Comparison of ENCODE assay signal across 22 cellular contexts in the genomic region with DNA sequence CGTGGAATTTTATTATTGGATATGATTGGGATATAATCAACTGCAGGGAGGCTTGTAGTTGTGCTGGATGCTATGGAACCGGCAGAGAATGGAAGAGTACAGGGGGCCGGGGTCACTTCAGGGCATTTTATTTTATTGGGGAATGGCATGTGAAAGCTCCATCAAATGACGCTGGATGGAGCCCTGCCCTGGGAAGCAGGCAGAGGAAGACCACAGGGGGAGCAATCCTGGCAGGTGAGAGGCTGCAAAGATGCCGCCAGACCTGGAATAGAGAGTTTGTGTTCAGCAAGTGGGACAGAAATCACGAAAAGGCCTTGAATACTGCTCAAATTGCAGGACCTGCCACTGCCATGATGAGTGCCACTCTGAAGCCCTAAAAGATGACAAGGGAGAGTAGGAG. TPM values are rescaled to one million over a fixed set of nuclear protein-coding genes. Genes with fewer than 3 reads are reported as not detected.
DNase-seq lines count a peak whose midpoint lies in the region; ATAC-seq, FAIRE-seq and TF ChIP-seq lines count a peak whose summit lies in the region.
"Had no signal": no experiment of that assay in that cellular context is flagged by ENCODE, and none has a peak within 500 bp of the region (broad histone marks: within the 10 kb centered on the region; RNA-seq: fewer than 3 reads in every experiment).

No MANE protein-coding gene starts in this region.

- H3K79me1 ChIP-seq in IMR-90 (ENCODE audit: low read depth in 1 of 2, low read length in 2 of 2): peaks cover 0 to 28% of the 10 kb centered on the region in 2 experiments; a peak in 2 of 4 replicates

- peak overlapping the region; percentile 90 for H2BK20ac ChIP-seq in IMR-90 (ENCODE audit: low read depth, low read length)

- H3F3A ChIP-seq in neural progenitor cell (ENCODE audit: low read depth): no peaks in the 10 kb centered on the region

- no peak overlapping the region for H2AFZ ChIP-seq in IMR-90 (replicated peaks; ENCODE audit: low read length, poor library complexity)
- no peak overlapping the region for H2AFZ ChIP-seq in neural progenitor cell (replicated peaks)

- H3K4me1 Mint-ChIP-seq in neural progenitor cell: peaks cover 25% of the 10 kb centered on the region
- no peaks in the 10 kb centered on the region for H3K4me1 Mint-ChIP-seq in activated T-helper 1 cell treated with anti-CD3 and anti-CD28 coated beads, Interleukin-12 subunit alpha, Interleukin-12 subunit beta, Interleukin-2, Interleukin-4 antibody, amounts not matched to agents 30 ng/mL and 10 ng/mL and 1 ng/mL, durations not matched to agents 14 hours and 24 hours and 36 hours (ENCODE audit: low read depth)

- H2BK120ac ChIP-seq in IMR-90 (ENCODE audit: low read depth, low read length): peak overlapping the region; percentile 95

- 0 out of 3 replicates have a peak overlapping the region, but pooled peaks have one; percentile 68 for H2BK15ac ChIP-seq in IMR-90 (ENCODE audit: low read depth, low read length)

- dilution Hi-C loops in IMR-90 (cut with HindIII; ENCODE audit: low sequenced_read_pairs, unreplicated experiment): no loop called here

- no peak overlapping the region for H2AK9ac ChIP-seq in IMR-90 (replicated peaks; ENCODE audit: low read depth, low read length, poor library complexity)

- H3K27ac ChIP-seq in A549 (peak overlapping the region; percentile 53 to 85; a peak in 4 of 6 replicates), IMR-90 (ENCODE audit: insufficient read depth, low read length) (no peak overlapping the region), esophagus muscularis mucosa (replicated peaks in 1 of 4) (no peak overlapping the region), neural progenitor cell (no peak overlapping the region)
- H3K27ac ChIP-seq: 22Rv1, Peyer's patch, SJCRH30 had no signal

- peak overlapping the region; percentile 86 for H3K4ac ChIP-seq in IMR-90 (ENCODE audit: low read depth, low read length)

- peak overlapping the region; percentile 90 for H4K91ac ChIP-seq in IMR-90 (ENCODE audit: insufficient read depth, low read depth, low read length)

- H3K9ac ChIP-seq in IMR-90 (ENCODE audit: low read depth, low read length) (no peak overlapping the region), neural progenitor cell (no peak overlapping the region)

- H2AK5ac ChIP-seq in IMR-90 (ENCODE audit: low read depth, low read length): peak overlapping the region; percentile 79

- TF ChIP-seq POLR2A in A549 (IDR thresholded peaks at IDR 0.05; ENCODE audit: low read length): no peak
- TF ChIP-seq POLR2A in IMR-90 (IDR thresholded peaks at IDR 0.05; ENCODE audit: low read depth, low read length): no peak
- no peak for TF ChIP-seq POLR2A in esophagus muscularis mucosa (IDR thresholded peaks at IDR 0.05; ENCODE audit: low read depth)

- no peak overlapping the region for H3K56ac ChIP-seq in IMR-90 (ENCODE audit: extremely low read depth, insufficient read depth, low read length)

- H3K4me3 ChIP-seq in A549 (no peak overlapping the region), IMR-90 (ENCODE audit: insufficient read depth, low read depth, low read length) (no peak overlapping the region), esophagus muscularis mucosa (no peak overlapping the region), neural progenitor cell (no peak overlapping the region)
- H3K4me3 ChIP-seq: BLaER1 treated with 17β-estradiol and CSF1 and Interleukin-3, amounts not matched to agents 10 nM and 100 nM; GM12878; Peyer's patch; SJCRH30 had no signal

- no peaks in the 10 kb centered on the region for H3K9me3 Mint-ChIP-seq in neural progenitor cell
- no peaks in the 10 kb centered on the region for H3K9me3 Mint-ChIP-seq in activated T-helper 1 cell treated with anti-CD3 and anti-CD28 coated beads, Interleukin-12 subunit alpha, Interleukin-12 subunit beta, Interleukin-2, Interleukin-4 antibody, amounts not matched to agents 30 ng/mL and 10 ng/mL and 1 ng/mL, durations not matched to agents 14 hours and 24 hours and 36 hours
- H3K9me3 Mint-ChIP-seq: CD8-positive, alpha-beta T cell had no signal

- H4K5ac ChIP-seq in IMR-90 (ENCODE audit: low read depth, low read length): no peak overlapping the region

- H3K4me1 ChIP-seq in A549 (peaks cover 49% of the 10 kb centered on the region), IMR-90 (ENCODE audit: control insufficient read depth, insufficient read depth, low read length) (peaks cover 42% of the 10 kb centered on the region), esophagus muscularis mucosa (peaks cover 4 to 40% (median 30%) of the 10 kb centered on the region in 4 donors), neural progenitor cell (no peaks in the 10 kb centered on the region)
- H3K4me1 ChIP-seq: Peyer's patch had no signal

- no peaks in the 10 kb centered on the region for H3K79me2 ChIP-seq in neural progenitor cell (ENCODE audit: low read depth)

- H3K27me3 Mint-ChIP-seq in neural progenitor cell (ENCODE audit: insufficient read depth, low read depth): no peaks in the 10 kb centered on the region
- H3K27me3 Mint-ChIP-seq in activated T-helper 1 cell treated with anti-CD3 and anti-CD28 coated beads, Interleukin-12 subunit alpha, Interleukin-12 subunit beta, Interleukin-2, Interleukin-4 antibody, amounts not matched to agents 30 ng/mL and 10 ng/mL and 1 ng/mL, durations not matched to agents 14 hours and 24 hours and 36 hours (ENCODE audit: insufficient read depth): peaks cover 9% of the 10 kb centered on the region

- H2BK5ac ChIP-seq in IMR-90 (ENCODE audit: low read depth, low read length, poor library complexity, severe bottlenecking): no peak overlapping the region

- DNase-seq in A549 (ENCODE audit: low read depth in 1 of 2, low spot score in 1 of 2): no peak
- no peak for DNase-seq in IMR-90
- peak; percentile 84 for DNase-seq in esophagus muscularis mucosa (ENCODE audit: extremely low spot score)
- peak; percentile 34 for DNase-seq in neural progenitor cell (ENCODE audit: low spot score)
- no peak for DNase-seq in activated effector memory CD4-positive, alpha-beta T cell treated with Interleukin-2 at 50 U/mL for 16 hours
- DNase-seq in GM19239 (ENCODE audit: insufficient read length, low spot score): no peak
- no peak for DNase-seq in activated T-helper 1 cell treated with anti-CD3 and anti-CD28 coated beads, Interleukin-12 subunit alpha, Interleukin-12 subunit beta, Interleukin-2, Interleukin-4 antibody, amounts not matched to agents 30 ng/mL and 10 ng/mL and 1 ng/mL, durations not matched to agents 14 hours and 24 hours and 36 hours (ENCODE audit: low spot score)
- DNase-seq: CD8-positive, alpha-beta T cell; DND-41; NCI-H1694; NCI-H2081 treated with DMSO at 0.1 percent for 48 hours; NCI-H446; NCI-H526; Peyer's patch; SJCRH30 had no signal

- CTCF ChIA-PET in A549 (lab: Yijun Ruan, JAX): interaction anchor here (1.0 to 2.8 kb wide), 5 partner anchors 8 to 60 kb away, joined by 4 to 14 read pairs (median 5); no protein-coding TSS in a partner anchor
- CTCF ChIA-PET in IMR-90 (lab: Yijun Ruan, JAX): interaction anchor here (1.6 to 2.2 kb wide), 2 partner anchors 21 to 60 kb away, joined by 4 to 6 read pairs; no protein-coding TSS in a partner anchor

- H3K14ac ChIP-seq in IMR-90 (replicated peaks; ENCODE audit: low read depth, low read length): no peak overlapping the region

- H3K36me3 ChIP-seq in IMR-90 (ENCODE audit: control insufficient read depth, insufficient read depth, low read length) (no peaks in the 10 kb centered on the region), esophagus muscularis mucosa (no peaks in the 10 kb centered on the region), neural progenitor cell (no peaks in the 10 kb centered on the region)
- H3K36me3 ChIP-seq: BLaER1 treated with 17β-estradiol and CSF1 and Interleukin-3, amounts not matched to agents 10 nM and 100 nM; Peyer's patch; SJCRH30 had no signal

- TF ChIP-seq EP300 in A549 (IDR thresholded peaks at IDR 0.05) (no peak), esophagus muscularis mucosa (IDR thresholded peaks at IDR 0.05) (no peak)

- H3K4me2 ChIP-seq in A549 (no peak overlapping the region), IMR-90 (ENCODE audit: low read depth, low read length) (no peak overlapping the region), neural progenitor cell (no peak overlapping the region)

- no peak for ATAC-seq in A549
- no peak for ATAC-seq in IMR-90 (ENCODE audit: low read depth)
- no peak for ATAC-seq in GM18519 (IDR thresholded peaks at IDR 0.05; ENCODE audit: low FRiP score, unreplicated experiment)
- ATAC-seq: CD8-positive, alpha-beta T cell; GM12878 had no signal

- H4K20me1 ChIP-seq in IMR-90 (ENCODE audit: insufficient read depth, low read length) (no peaks in the 10 kb centered on the region), neural progenitor cell (ENCODE audit: low read depth) (no peaks in the 10 kb centered on the region)
- H4K20me1 ChIP-seq: BLaER1 treated with 17β-estradiol and CSF1 and Interleukin-3, amounts not matched to agents 10 nM and 100 nM had no signal

- H4K8ac ChIP-seq in IMR-90 (ENCODE audit: low read depth in 2 of 2, low read length in 2 of 2): peak overlapping the region; percentile 17 to 21; a peak in 1 of 4 replicates

- H3K36me3 Mint-ChIP-seq in neural progenitor cell: no peaks in the 10 kb centered on the region
- no peaks in the 10 kb centered on the region for H3K36me3 Mint-ChIP-seq in activated T-helper 1 cell treated with anti-CD3 and anti-CD28 coated beads, Interleukin-12 subunit alpha, Interleukin-12 subunit beta, Interleukin-2, Interleukin-4 antibody, amounts not matched to agents 30 ng/mL and 10 ng/mL and 1 ng/mL, durations not matched to agents 14 hours and 24 hours and 36 hours (ENCODE audit: low read depth)
- H3K36me3 Mint-ChIP-seq: CD8-positive, alpha-beta T cell; IgD-negative memory B cell had no signal

- no peak for FAIRE-seq in A549 (lab: Jason Lieb, UNC)
- FAIRE-seq in GM19239 (lab: Jason Lieb, UNC): no peak
- FAIRE-seq: GM12878 had no signal

- no peak overlapping the region for H3K27ac Mint-ChIP-seq in neural progenitor cell
- no peak overlapping the region for H3K27ac Mint-ChIP-seq in activated T-helper 1 cell treated with anti-CD3 and anti-CD28 coated beads, Interleukin-12 subunit alpha, Interleukin-12 subunit beta, Interleukin-2, Interleukin-4 antibody, amounts not matched to agents 30 ng/mL and 10 ng/mL and 1 ng/mL, durations not matched to agents 14 hours and 24 hours and 36 hours
- H3K27ac Mint-ChIP-seq: CD8-positive, alpha-beta T cell; IgD-negative memory B cell had no signal

- H3K27me3 ChIP-seq in IMR-90 (ENCODE audit: control insufficient read depth, insufficient read depth, low read length) (no peaks in the 10 kb centered on the region), esophagus muscularis mucosa (no peaks in the 10 kb centered on the region), neural progenitor cell (no peaks in the 10 kb centered on the region)
- H3K27me3 ChIP-seq: BLaER1 treated with 17β-estradiol and CSF1 and Interleukin-3, amounts not matched to agents 10 nM and 100 nM; Peyer's patch; SJCRH30 had no signal

- H3K18ac ChIP-seq in IMR-90 (ENCODE audit: low read depth, low read length): 0 out of 2 replicates have a peak overlapping the region, but pooled peaks have one; percentile 25

- TF ChIP-seq CTCF in A549 (IDR thresholded peaks at IDR 0.05) (no peak), IMR-90 (conservative IDR thresholded peaks at IDR 0.05; ENCODE audit: low read depth, low read length) (no peak), esophagus muscularis mucosa (IDR thresholded peaks at IDR 0.05) (no peak), neural progenitor cell (IDR thresholded peaks at IDR 0.05) (peak; percentile 26)

- WGBS in A549 (ENCODE audit: missing lambda C conversion rate): 86% methylated on average over 6 of the region's 6 CpGs
- 84% methylated on average over 5 of the region's 6 CpGs; no CpG with 5 or more reads in 1 of the 2 experiments for WGBS in IMR-90 (ENCODE audit: extremely low coverage in 2 of 2, insufficient read length in 1 of 2), 2 experiments
- 91% methylated on average over 6 of the region's 6 CpGs for WGBS in esophagus muscularis mucosa

- intact Hi-C loops in IMR-90 (cut with micrococcal nuclease): no loop called here
- intact Hi-C loops in esophagus muscularis mucosa (cut with DNase I): no loop called here
- intact Hi-C loops in activated T-helper 1 cell treated with anti-CD3 and anti-CD28 coated beads, Interleukin-12 subunit alpha, Interleukin-12 subunit beta, Interleukin-2, Interleukin-4 antibody, amounts not matched to agents 30 ng/mL and 10 ng/mL and 1 ng/mL, durations not matched to agents 14 hours and 24 hours and 36 hours (cut with micrococcal nuclease): no loop called here

- POLR2A ChIA-PET in A549 (lab: Yijun Ruan, JAX) (interaction anchor here (1.6 to 1.9 kb wide), 2 partner anchors 8 to 31 kb away, joined by 3 to 5 read pairs; partner anchors contain the start of gene TGFBI), IMR-90 (lab: Charles Lee; ENCODE audit: unreplicated experiment) (no interaction called here)

- in situ Hi-C loops in IMR-90 (cut with MboI; ENCODE audit: low sequenced_read_pairs): no loop called here

- no peak overlapping the region for H3K4me3 Mint-ChIP-seq in neural progenitor cell
- H3K4me3 Mint-ChIP-seq in activated T-helper 1 cell treated with anti-CD3 and anti-CD28 coated beads, Interleukin-12 subunit alpha, Interleukin-12 subunit beta, Interleukin-2, Interleukin-4 antibody, amounts not matched to agents 30 ng/mL and 10 ng/mL and 1 ng/mL, durations not matched to agents 14 hours and 24 hours and 36 hours: no peak overlapping the region
- H3K4me3 Mint-ChIP-seq: CD8-positive, alpha-beta T cell; IgD-negative memory B cell had no signal

- TF ChIP-seq RAD21 in A549 (conservative IDR thresholded peaks at IDR 0.05 in 1 of 2, IDR thresholded peaks at IDR 0.05 in 1 of 2) (no peak), IMR-90 (IDR thresholded peaks at IDR 0.05; ENCODE audit: low read length) (no peak)

- H3K9me1 ChIP-seq in IMR-90 (ENCODE audit: insufficient read depth, low read length): peaks cover 39% of the 10 kb centered on the region

- no peaks in the 10 kb centered on the region for H3K9me3 ChIP-seq in A549
- H3K9me3 ChIP-seq in IMR-90 (ENCODE audit: control insufficient read depth, insufficient read depth, low read length): no peaks in the 10 kb centered on the region
- H3K9me3 ChIP-seq in esophagus muscularis mucosa: no peaks in the 10 kb centered on the region
- H3K9me3 ChIP-seq in neural progenitor cell (ENCODE audit: low read depth): no peaks in the 10 kb centered on the region
- H3K9me3 ChIP-seq: BLaER1 treated with 17β-estradiol and CSF1 and Interleukin-3, amounts not matched to agents 10 nM and 100 nM; Peyer's patch had no signal

- H3K23ac ChIP-seq in IMR-90 (ENCODE audit: low read depth, low read length): 0 out of 2 replicates have a peak overlapping the region, but pooled peaks have one; percentile 20

- no TSS peak for BruUV-seq in IMR-90 (replicated peaks; lab: Mats Ljungman, UMichigan)

RNA-seq across cellular contexts. Expression of gene TGFBI, which starts 30.9 kb away (rescaled TPM):
- polyA plus RNA-seq in A549 (2011; rRNA removed) (1,135 and 1,466 TPM in 2 replicates), A549 (2017; fragmentation: RNase III; extraction: RNeasy Plus Mini Kit Qiagen cat#74134 plus additional on column Dnase treatment) (1,411 to 1,859 TPM (median 1,765 TPM) in 3 replicates), IMR-90 (2012; rRNA removed) (1,362 and 1,551 TPM in 2 replicates)
- polyA plus RNA-seq in A549 (2012; cell fraction: cytosol; rRNA removed): 661 and 843 TPM in 2 replicates
- polyA plus RNA-seq in A549 (2012; cell fraction: nucleus; rRNA removed): 1,811 and 1,913 TPM in 2 replicates
- polyA minus RNA-seq in A549 (2011; rRNA and poly(A)+ RNA removed): 1,411 and 1,484 TPM in 2 replicates
- total RNA-seq in IMR-90 (2012; rRNA removed) (483 and 618 TPM in 2 replicates), esophagus muscularis mucosa (100 to 1,000 TPM in 2 of 4 donors, 10 to 100 TPM in 2; 62.3 to 128 (median 92.9) TPM), neural progenitor cell (ENCODE audit: low replicate concordance) (9.5 and 16.4 TPM in 2 replicates)
- 790 and 1,298 TPM in 2 replicates for polyA plus RNA-seq in IMR-90 (2012; cell fraction: cytosol; rRNA removed)
- polyA plus RNA-seq in IMR-90 (2012; cell fraction: nucleus; rRNA removed; ENCODE audit: low replicate concordance): 1,060 and 1,205 TPM in 2 replicates
- total RNA-seq in activated T-helper 1 cell treated with anti-CD3 and anti-CD28 coated beads, Interleukin-12 subunit alpha, Interleukin-12 subunit beta, Interleukin-2, Interleukin-4 antibody, amounts not matched to agents 30 ng/mL and 10 ng/mL and 1 ng/mL, durations not matched to agents 14 hours and 24 hours and 36 hours: not detected in 2 replicates
- total RNA-seq: OCI-LY7 had no signal

RNA-seq across cellular contexts. Expression of gene LECT2, which starts 43.2 kb away (rescaled TPM):
- not detected in 2 replicates for polyA plus RNA-seq in A549 (2011; rRNA removed)
- polyA plus RNA-seq in A549 (2012; cell fraction: cytosol; rRNA removed): not detected in 2 replicates
- not detected in 2 replicates for polyA plus RNA-seq in A549 (2012; cell fraction: nucleus; rRNA removed)
- polyA plus RNA-seq in A549 (2017; fragmentation: RNase III; extraction: RNeasy Plus Mini Kit Qiagen cat#74134 plus additional on column Dnase treatment): not detected in 3 replicates
- polyA minus RNA-seq in A549 (2011; rRNA and poly(A)+ RNA removed): not detected in 2 replicates
- total RNA-seq in IMR-90 (2012; rRNA removed): not detected in 2 replicates
- not detected in 2 replicates for polyA plus RNA-seq in IMR-90 (2012; rRNA removed)
- polyA plus RNA-seq in IMR-90 (2012; cell fraction: cytosol; rRNA removed): not detected in 2 replicates
- polyA plus RNA-seq in IMR-90 (2012; cell fraction: nucleus; rRNA removed; ENCODE audit: low replicate concordance): not detected in 2 replicates
- not detected for total RNA-seq in esophagus muscularis mucosa
- not detected in 2 replicates for total RNA-seq in neural progenitor cell (ENCODE audit: low replicate concordance)
- not detected in 2 replicates for total RNA-seq in activated T-helper 1 cell treated with anti-CD3 and anti-CD28 coated beads, Interleukin-12 subunit alpha, Interleukin-12 subunit beta, Interleukin-2, Interleukin-4 antibody, amounts not matched to agents 30 ng/mL and 10 ng/mL and 1 ng/mL, durations not matched to agents 14 hours and 24 hours and 36 hours
- total RNA-seq: CD8-positive, alpha-beta T cell; GM12878; H4; OCI-LY7; Peyer's patch; SJCRH30 had no signal
- polyA plus RNA-seq: GM12878, IgD-negative memory B cell had no signal

Comparison
In these comparisons a context has a peak if more than half of its experiments do, and no peak if none do; other contexts are left out.
1. DNase-seq: peak in esophagus muscularis mucosa (single experiment) and neural progenitor cell (single experiment); none in A549 (0 of 2), IMR-90 (single experiment), activated effector memory CD4-positive, alpha-beta T cell treated with Interleukin-2 at 50 U/mL for 16 hours (single experiment), GM19239 (single experiment) and activated T-helper 1 cell treated with anti-CD3 and anti-CD28 coated beads, Interleukin-12 subunit alpha, Interleukin-12 subunit beta, Interleukin-2, Interleukin-4 antibody, amounts not matched to agents 30 ng/mL and 10 ng/mL and 1 ng/mL, durations not matched to agents 14 hours and 24 hours and 36 hours (single experiment).
2. H3K27ac ChIP-seq: peak in A549 (2 of 2); none in IMR-90 (single experiment), esophagus muscularis mucosa (0 of 4) and neural progenitor cell (single experiment).
3. RNA of gene TGFBI, which starts 30.9 kb away (total RNA-seq): 483 to 618 TPM in IMR-90, 62.3 to 128 TPM in esophagus muscularis mucosa and 9.5 to 16.4 TPM in neural progenitor cell; not detected in activated T-helper 1 cell treated with anti-CD3 and anti-CD28 coated beads, Interleukin-12 subunit alpha, Interleukin-12 subunit beta, Interleukin-2, Interleukin-4 antibody, amounts not matched to agents 30 ng/mL and 10 ng/mL and 1 ng/mL, durations not matched to agents 14 hours and 24 hours and 36 hours; every median in the first group is over 10 times any median in the second.